In genomic region chr5:131396015-131396414, GRCh38 we compare ENCODE assay signal across 12 cellular contexts.
A peak's percentile ranks its signal among the peaks of the same experiment; 100 is the strongest.
DNase-seq lines count a peak whose midpoint lies in the region; ATAC-seq and TF ChIP-seq lines count a peak whose summit lies in the region.
"Had no signal": no experiment of that assay in that cellular context is flagged by ENCODE, and none has a peak within 500 bp of the region (broad histone marks: within the 10 kb centered on the region; RNA-seq: fewer than 3 reads in every experiment).

No MANE protein-coding gene starts in this region.

- no peaks in the 10 kb centered on the region for H3K4me1 ChIP-seq in foreskin keratinocyte

- intact Hi-C loops in dorsolateral prefrontal cortex (cut with DNase I), result no loop called here

- ATAC-seq in GM18858 (IDR thresholded peaks at IDR 0.05; ENCODE audit: unreplicated experiment), result peak; percentile 94
- peak; percentile 72 for ATAC-seq in GM21423 (IDR thresholded peaks at IDR 0.05; ENCODE audit: unreplicated experiment)
- ATAC-seq in HG03159 (IDR thresholded peaks at IDR 0.05; ENCODE audit: unreplicated experiment), result peak; percentile 75
- ATAC-seq in foreskin keratinocyte, result no peak

- H3K27ac ChIP-seq in dorsolateral prefrontal cortex (peak overlapping the region in 30 of 59 donors; percentile 4 to 93 (median 56)), foreskin keratinocyte (no peak overlapping the region)
- H3K27ac ChIP-seq: WERI-Rb-1 had no signal

- H3K27me3 ChIP-seq in dorsolateral prefrontal cortex, result no peaks in the 10 kb centered on the region
- H3K27me3 ChIP-seq in foreskin keratinocyte, result no peaks in the 10 kb centered on the region

- H3K4me3 ChIP-seq in dorsolateral prefrontal cortex, result no peak overlapping the region

- DNase-seq in dorsolateral prefrontal cortex, result no peak
- no peak for DNase-seq in NCI-H510A (lab: John Stamatoyannopoulos, UW)
- DNase-seq in AML-193 (lab: John Stamatoyannopoulos, UW), result no peak
- no peak for DNase-seq in foreskin keratinocyte
- no peak for DNase-seq in 8988T
- DNase-seq: EL, NCI-H510A treated with DMSO at 0.1 percent for 48 hours, nucleus accumbens, WERI-Rb-1 had no signal

- TF ChIP-seq CTCF in dorsolateral prefrontal cortex (IDR thresholded peaks at IDR 0.05 in 54 of 56, conservative IDR thresholded peaks at IDR 0.05 in 2 of 56; ENCODE audit: low read depth in 1 of 56, partially characterized antibody in 56 of 56) (no peak), foreskin keratinocyte (conservative IDR thresholded peaks at IDR 0.05) (no peak)
